Comparison of ENCODE assay signal across 11 cellular contexts in genomic region chr13:50015263-50015662, GRCh38. TPM values are rescaled to one million over a fixed set of nuclear protein-coding genes. Genes with fewer than 3 reads are reported as not detected.
DNase-seq lines count a peak whose midpoint lies in the region; ATAC-seq and TF ChIP-seq lines count a peak whose summit lies in the region.
"Had no signal": no experiment of that assay in that cellular context is flagged by ENCODE, and none has a peak within 500 bp of the region (broad histone marks: within the 10 kb centered on the region; RNA-seq: fewer than 3 reads in every experiment).

A gene with protein sequence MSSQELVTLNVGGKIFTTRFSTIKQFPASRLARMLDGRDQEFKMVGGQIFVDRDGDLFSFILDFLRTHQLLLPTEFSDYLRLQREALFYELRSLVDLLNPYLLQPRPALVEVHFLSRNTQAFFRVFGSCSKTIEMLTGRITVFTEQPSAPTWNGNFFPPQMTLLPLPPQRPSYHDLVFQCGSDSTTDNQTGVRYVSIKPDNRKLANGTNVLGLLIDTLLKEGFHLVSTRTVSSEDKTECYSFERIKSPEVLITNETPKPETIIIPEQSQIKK (plus strand): TSS chr13:50015444. CDS start chr13:50015494, 50 bp downstream.

- no peaks in the 10 kb centered on the region for H3K9me3 Mint-ChIP-seq in IgD-negative memory B cell
- no peaks in the 10 kb centered on the region for H3K9me3 Mint-ChIP-seq in endodermal cell

- peaks cover 21% of the 10 kb centered on the region for H3K4me1 ChIP-seq in endodermal cell (ENCODE audit: control insufficient read depth, insufficient read depth, low read length)
- no peaks in the 10 kb centered on the region for H3K4me1 ChIP-seq in mucosa of descending colon (ENCODE audit: low read depth)
- peaks cover 4% of the 10 kb centered on the region; the same call in 1 of the 2 replicates for H3K4me1 ChIP-seq in HAP-1

- H3K27me3 ChIP-seq in endodermal cell (ENCODE audit: control insufficient read depth, insufficient read depth, low read length, poor library complexity, severe bottlenecking), result no peaks in the 10 kb centered on the region
- no peaks in the 10 kb centered on the region for H3K27me3 ChIP-seq in HAP-1 (ENCODE audit: low read depth)

- H3K4me3 ChIP-seq in endodermal cell (ENCODE audit: low read length), result peak within 1 kb of the TSS; percentile 60
- H3K4me3 ChIP-seq in mucosa of descending colon, result no peak within 1 kb of the TSS
- H3K4me3 ChIP-seq in HAP-1, result no peak within 1 kb of the TSS
- H3K4me3 ChIP-seq: skin epidermis had no signal

- H3K36me3 ChIP-seq in endodermal cell (ENCODE audit: control insufficient read depth, insufficient read depth, low read length), result peaks cover 42% of the 10 kb centered on the region
- no peaks in the 10 kb centered on the region for H3K36me3 ChIP-seq in mucosa of descending colon (ENCODE audit: low read depth)
- peaks cover 23% of the 10 kb centered on the region for H3K36me3 ChIP-seq in HAP-1 (replicated peaks)

- in situ Hi-C loops in HAP-1 (cut with MboI; ENCODE audit: low sequenced_read_pairs), result no loop called here

- no peaks in the 10 kb centered on the region for H3K27me3 Mint-ChIP-seq in IgD-negative memory B cell
- H3K27me3 Mint-ChIP-seq in endodermal cell (ENCODE audit: insufficient read depth), result no peaks in the 10 kb centered on the region

- peak within 1 kb of the TSS; percentile 22 for H3K27ac ChIP-seq in endodermal cell (ENCODE audit: low read depth, low read length)

- H3K4me3 Mint-ChIP-seq in IgD-negative memory B cell (no peak within 1 kb of the TSS), endodermal cell (peak within 1 kb of the TSS; percentile 37)

- H3K4me1 Mint-ChIP-seq in IgD-negative memory B cell (peaks cover 9 to 35% (median 30%) of the 10 kb centered on the region in 3 donors), endodermal cell (peaks cover 39% of the 10 kb centered on the region)

- ATAC-seq in mucosa of descending colon (peak; percentile 91), GM19467 (IDR thresholded peaks at IDR 0.05; ENCODE audit: unreplicated experiment) (no peak)

- intact Hi-C loops in mucosa of descending colon (cut with DNase I, micrococcal nuclease), result loop anchor here in 1 of 2 donors (10.0 kb wide), 1 partner anchor 50 kb away; no protein-coding TSS in a partner anchor

- H3K9me3 ChIP-seq in endodermal cell (ENCODE audit: control insufficient read depth, low read length) (peaks cover 6% of the 10 kb centered on the region), mucosa of descending colon (no peaks in the 10 kb centered on the region), HAP-1 (no peaks in the 10 kb centered on the region)

- H3K36me3 Mint-ChIP-seq in IgD-negative memory B cell (peaks cover 7% of the 10 kb centered on the region), endodermal cell (ENCODE audit: low read depth) (peaks cover 52% of the 10 kb centered on the region)

- H3K9ac ChIP-seq in endodermal cell (ENCODE audit: extremely low read depth, low read length, poor library complexity, severe bottlenecking), result peak within 1 kb of the TSS; percentile 26

- H3K27ac Mint-ChIP-seq in IgD-negative memory B cell, result peak within 1 kb of the TSS in 2 of 3 donors; percentile 25 to 86
- peak within 1 kb of the TSS; percentile 94 for H3K27ac Mint-ChIP-seq in endodermal cell

- WGBS in endodermal cell (ENCODE audit: insufficient coverage in 1 of 2, insufficient read length in 1 of 2), 2 experiments, result 75 to 80% methylated on average over 1 to 5 of the region's 5 CpGs

- DNase-seq in AG20443 (ENCODE audit: low spot score) (peak; percentile 13), endodermal cell (no peak), mucosa of descending colon (no peak), HAP-1 (ENCODE audit: low spot score in 2 of 2) (no peak), T1000 (lab: John Stamatoyannopoulos, UW) (no peak), COLO668 (lab: John Stamatoyannopoulos, UW; ENCODE audit: unreplicated experiment) (no peak)
- DNase-seq: NCI-H226; stimulated activated naive CD4-positive, alpha-beta T cell treated with Interleukin-2 at 50 U/mL for 16 hours had no signal

- no peak for TF ChIP-seq CTCF in endodermal cell (conservative IDR thresholded peaks at IDR 0.05)
- TF ChIP-seq CTCF in mucosa of descending colon (IDR thresholded peaks at IDR 0.05), result no peak

RNA-seq across cellular contexts. Expression of the gene that starts here (rescaled TPM):
- polyA plus RNA-seq in IgD-negative memory B cell, result 0.80 TPM
- 1 to 10 TPM in 1 of 2 donors, under 1 TPM in 1; 0.62 to 1.1 TPM for total RNA-seq in endodermal cell
- 2.0 TPM for polyA plus RNA-seq in endodermal cell (2013, experiment 1 of 2)
- 2.7 TPM for polyA plus RNA-seq in endodermal cell (2013, experiment 2 of 2)
- total RNA-seq in mucosa of descending colon, result 1 to 10 TPM in 2 of 3 donors, under 1 TPM in 1; 0.66 to 1.2 (median 1.1) TPM
